ENCODE assay signal across 9 cellular contexts in the genomic region with DNA sequence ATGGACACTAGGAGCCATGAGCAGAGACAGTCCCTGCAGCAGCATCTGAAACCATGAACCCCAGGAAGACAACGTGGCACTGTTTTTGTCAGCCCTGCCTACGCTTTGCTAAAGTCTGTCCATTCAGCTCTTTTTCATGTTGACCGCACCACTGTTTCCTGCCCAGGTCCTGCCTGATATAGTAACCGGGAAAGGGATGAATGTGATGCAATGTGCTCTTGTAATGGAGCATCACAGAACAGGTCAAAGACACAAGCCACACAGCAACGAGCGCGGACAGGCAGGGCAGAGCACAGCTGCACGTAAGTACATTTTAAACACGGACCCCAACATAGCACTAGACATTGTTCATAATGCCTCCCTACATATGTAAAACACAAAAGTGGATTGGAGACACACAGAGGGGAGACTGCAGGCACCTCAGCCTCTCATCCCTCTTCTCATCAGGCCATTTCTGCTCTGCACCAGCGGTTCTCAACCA. TPM values are rescaled to one million over a fixed set of nuclear protein-coding genes. Genes with fewer than 3 reads are reported as not detected.
A peak's percentile ranks its signal among the peaks of the same experiment; 100 is the strongest.
DNase-seq lines count a peak whose midpoint lies in the region; ATAC-seq and TF ChIP-seq lines count a peak whose summit lies in the region.
"Had no signal": no experiment of that assay in that cellular context is flagged by ENCODE, and none has a peak within 500 bp of the region (broad histone marks: within the 10 kb centered on the region; RNA-seq: fewer than 3 reads in every experiment).

No MANE protein-coding gene starts in this region.

- intact Hi-C loops in natural killer cell (cut with micrococcal nuclease), result loop anchor here (5.0 to 10.0 kb wide), 2 partner anchors 134 to 454 kb away; no protein-coding TSS in a partner anchor

- DNase-seq in T-helper 2 cell treated with Interferon-gamma antibody and Interleukin-4, amounts not matched to agents 5 μg/mL and 100 μg/mL, for 36 hours (ENCODE audit: low spot score), result peak; percentile 22
- DNase-seq in natural killer cell (no peak), UCSD-AML1 (lab: John Stamatoyannopoulos, UW; ENCODE audit: unreplicated experiment) (no peak), NCI-H1694 (lab: John Stamatoyannopoulos, UW) (no peak), middle frontal gyrus (ENCODE audit: extremely low spot score, low spot score) (no peak), NCI-H146 (lab: John Stamatoyannopoulos, UW) (no peak)

- H3K4me3 Mint-ChIP-seq in T-helper 2 cell treated with Interferon-gamma antibody and Interleukin-4, amounts not matched to agents 5 μg/mL and 100 μg/mL, for 36 hours, result peak overlapping the region; percentile 80
- peak overlapping the region; percentile 83 for H3K4me3 Mint-ChIP-seq in natural killer cell

- peak; percentile 2 for ATAC-seq in GM18505 (IDR thresholded peaks at IDR 0.05; ENCODE audit: unreplicated experiment)
- ATAC-seq in HG02610 (IDR thresholded peaks at IDR 0.05; ENCODE audit: unreplicated experiment), result peak; percentile 2
- peak; percentile 11 to 22 (median 13) for ATAC-seq in natural killer cell

- peak; percentile 56 for TF ChIP-seq POLR2A in GM18505 (IDR thresholded peaks at IDR 0.05; ENCODE audit: borderline replicate concordance, extremely low read depth, insufficient read depth, insufficient read length)

- H3K9me3 Mint-ChIP-seq in T-helper 2 cell treated with Interferon-gamma antibody and Interleukin-4, amounts not matched to agents 5 μg/mL and 100 μg/mL, for 36 hours, result no peaks in the 10 kb centered on the region
- H3K9me3 Mint-ChIP-seq in natural killer cell, result no peaks in the 10 kb centered on the region

- no peaks in the 10 kb centered on the region for H3K36me3 Mint-ChIP-seq in T-helper 2 cell treated with Interferon-gamma antibody and Interleukin-4, amounts not matched to agents 5 μg/mL and 100 μg/mL, for 36 hours (ENCODE audit: low read depth)
- H3K36me3 Mint-ChIP-seq in natural killer cell, result no peaks in the 10 kb centered on the region

- H3K27me3 Mint-ChIP-seq in T-helper 2 cell treated with Interferon-gamma antibody and Interleukin-4, amounts not matched to agents 5 μg/mL and 100 μg/mL, for 36 hours (ENCODE audit: low read depth), result peaks cover 6% of the 10 kb centered on the region
- no peaks in the 10 kb centered on the region for H3K27me3 Mint-ChIP-seq in natural killer cell (ENCODE audit: low read depth in 2 of 2)

- H3K27ac Mint-ChIP-seq in T-helper 2 cell treated with Interferon-gamma antibody and Interleukin-4, amounts not matched to agents 5 μg/mL and 100 μg/mL, for 36 hours, result peak overlapping the region; percentile 89
- H3K27ac Mint-ChIP-seq in natural killer cell, result peak overlapping the region; percentile 86 to 87

- H3K4me1 Mint-ChIP-seq in T-helper 2 cell treated with Interferon-gamma antibody and Interleukin-4, amounts not matched to agents 5 μg/mL and 100 μg/mL, for 36 hours (ENCODE audit: low read depth), result peaks cover 33% of the 10 kb centered on the region
- H3K4me1 Mint-ChIP-seq in natural killer cell, result peaks cover 20 to 49% of the 10 kb centered on the region in 2 donors

- peak; percentile 3 for TF ChIP-seq CTCF in natural killer cell (IDR thresholded peaks at IDR 0.05)

RNA-seq across cellular contexts. Expression of a gene that starts 16.9 kb away (rescaled TPM):
- total RNA-seq in natural killer cell, result 1 to 10 TPM in 1 of 3 donors, under 1 TPM in 2; 0.70 to 7.7 (median 0.89) TPM
- total RNA-seq: lower leg skin had no signal

RNA-seq across cellular contexts. Expression of a gene that starts 53.5 kb away (rescaled TPM):
- 100 to 1,000 TPM; 225 to 272 (median 229) TPM for total RNA-seq in natural killer cell
